In the genomic region with DNA sequence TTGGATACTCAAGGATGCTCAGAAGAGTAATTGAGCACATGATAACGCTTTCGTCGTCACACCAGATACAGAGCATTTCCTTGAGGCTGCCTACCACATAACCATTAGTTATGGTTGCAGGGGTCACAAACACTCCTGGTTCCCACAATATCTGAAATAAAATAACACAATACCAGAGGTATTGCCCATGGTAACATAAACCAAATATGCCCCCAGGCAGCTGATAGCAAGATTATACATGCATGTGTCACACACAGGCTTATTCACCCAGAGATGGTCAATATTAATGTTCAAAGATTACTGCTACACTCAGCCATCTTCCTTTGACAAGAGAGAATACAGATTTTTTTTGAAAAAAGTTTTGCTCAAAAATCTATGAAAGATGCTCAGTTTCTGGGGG, we compare ENCODE assay signal across 18 cellular contexts. TPM values are rescaled to one million over a fixed set of nuclear protein-coding genes. Genes with fewer than 3 reads are reported as not detected.
DNase-seq lines count a peak whose midpoint lies in the region; ATAC-seq, FAIRE-seq and TF ChIP-seq lines count a peak whose summit lies in the region.
"Had no signal": no experiment of that assay in that cellular context is flagged by ENCODE, and none has a peak within 500 bp of the region (broad histone marks: within the 10 kb centered on the region; RNA-seq: fewer than 3 reads in every experiment).

No MANE protein-coding gene starts in this region.

- no peak overlapping the region for H3K4me3 Mint-ChIP-seq in activated CD4-positive, alpha-beta T cell treated with anti-CD3 and anti-CD28 coated beads, Interleukin-2, amount 10 ng/mL, durations not matched to agents 7 days and 5 days
- H3K4me3 Mint-ChIP-seq in naive thymus-derived CD4-positive, alpha-beta T cell, result no peak overlapping the region

- H3K27ac Mint-ChIP-seq in activated CD4-positive, alpha-beta T cell treated with anti-CD3 and anti-CD28 coated beads, Interleukin-2, amount 10 ng/mL, durations not matched to agents 7 days and 5 days, result peak overlapping the region; percentile 93
- peak overlapping the region in 5 of 9 donors; percentile 9 to 99 (median 38) for H3K27ac Mint-ChIP-seq in naive thymus-derived CD4-positive, alpha-beta T cell

- no peaks in the 10 kb centered on the region for H3K27me3 Mint-ChIP-seq in activated CD4-positive, alpha-beta T cell treated with anti-CD3 and anti-CD28 coated beads, Interleukin-2, amount 10 ng/mL, durations not matched to agents 7 days and 5 days
- no peaks in the 10 kb centered on the region for H3K27me3 Mint-ChIP-seq in naive thymus-derived CD4-positive, alpha-beta T cell
- H3K27me3 Mint-ChIP-seq: CD8-positive, alpha-beta memory T cell had no signal

- H3K4me1 Mint-ChIP-seq in activated CD4-positive, alpha-beta T cell treated with anti-CD3 and anti-CD28 coated beads, Interleukin-2, amount 10 ng/mL, durations not matched to agents 7 days and 5 days, result peaks cover 52% of the 10 kb centered on the region
- H3K4me1 Mint-ChIP-seq in naive thymus-derived CD4-positive, alpha-beta T cell, result peaks cover 12 to 54% (median 29%) of the 10 kb centered on the region in 7 donors

- no peaks in the 10 kb centered on the region for H3K36me3 ChIP-seq in bronchial epithelial cell (ENCODE audit: control insufficient read depth, insufficient read depth, low read length)
- no peaks in the 10 kb centered on the region for H3K36me3 ChIP-seq in naive thymus-derived CD4-positive, alpha-beta T cell (ENCODE audit: control insufficient read depth in 2 of 3, insufficient read depth in 3 of 3, low read length in 3 of 3)
- H3K36me3 ChIP-seq: BE2C had no signal

- no peak for ATAC-seq in naive thymus-derived CD4-positive, alpha-beta T cell
- no peak for ATAC-seq in omental fat pad (ENCODE audit: low FRiP score)
- ATAC-seq in GM21786 (IDR thresholded peaks at IDR 0.05; ENCODE audit: unreplicated experiment), result no peak

- H3K36me3 Mint-ChIP-seq in activated CD4-positive, alpha-beta T cell treated with anti-CD3 and anti-CD28 coated beads, Interleukin-2, amount 10 ng/mL, durations not matched to agents 7 days and 5 days (ENCODE audit: low read depth), result peaks cover 80% of the 10 kb centered on the region
- peaks cover 4 to 76% (median 11%) of the 10 kb centered on the region in 5 donors for H3K36me3 Mint-ChIP-seq in naive thymus-derived CD4-positive, alpha-beta T cell

- no peaks in the 10 kb centered on the region for H3K27me3 ChIP-seq in bronchial epithelial cell (ENCODE audit: control insufficient read depth, insufficient read depth, low read length)
- no peaks in the 10 kb centered on the region for H3K27me3 ChIP-seq in naive thymus-derived CD4-positive, alpha-beta T cell (ENCODE audit: control insufficient read depth in 2 of 2, insufficient read depth in 2 of 2, low read length in 2 of 2)
- H3K27me3 ChIP-seq: BE2C had no signal

- POLR2A ChIA-PET in activated CD4-positive, alpha-beta T cell treated with anti-CD3 and anti-CD28 coated beads, Interleukin-2, amount 10 ng/mL, durations not matched to agents 7 days and 5 days (lab: Charles Lee), result no interaction called here
- POLR2A ChIA-PET in naive thymus-derived CD4-positive, alpha-beta T cell (lab: Charles Lee), result interaction anchor here (1.0 to 4.2 kb wide), 6 partner anchors 8 to 348 kb away, joined by 3 to 46 read pairs (median 5); a partner anchor contains a TSS

- no peak overlapping the region for H3K27ac ChIP-seq in naive thymus-derived CD4-positive, alpha-beta T cell (ENCODE audit: low read depth, low read length)

- DNase-seq in activated CD4-positive, alpha-beta T cell treated with anti-CD3 and anti-CD28 coated beads, Interleukin-2, amount 10 ng/mL, durations not matched to agents 7 days and 5 days, result no peak
- DNase-seq in activated CD4-positive, alpha-beta T cell treated with anti-CD3 and anti-CD28 coated beads, Interleukin-2, amount 50 U/mL, for 48 hours, result no peak
- peak; percentile 47 for DNase-seq in EL
- DNase-seq in bronchial epithelial cell (ENCODE audit: low read depth), result peak; percentile 48
- no peak for DNase-seq in naive thymus-derived CD4-positive, alpha-beta T cell
- DNase-seq in omental fat pad (ENCODE audit: low spot score), result no peak
- DNase-seq in DMS53 treated with DMSO at 0.1 percent for 48 hours (lab: John Stamatoyannopoulos, UW; ENCODE audit: unreplicated experiment), result no peak
- DNase-seq: 8988T; BE2C; CD8-positive, alpha-beta memory T cell; DMS79; KG1; NCI-H1417; NCI-H187; NCI-H2227 treated with DMSO at 0.1 percent for 48 hours; NCI-H510A treated with DMSO at 0.1 percent for 48 hours had no signal

- intact Hi-C loops in naive thymus-derived CD4-positive, alpha-beta T cell (cut with micrococcal nuclease), result loop anchor here (2.0 to 5.0 kb wide), 4 partner anchors 105 to 565 kb away; a partner anchor contains a TSS

- TF ChIP-seq CTCF in bronchial epithelial cell (IDR thresholded peaks at IDR 0.05; ENCODE audit: insufficient read depth, low read length, severe bottlenecking) (no peak), omental fat pad (IDR thresholded peaks at IDR 0.05) (no peak)

- no peak for FAIRE-seq in bronchial epithelial cell (lab: Jason Lieb, UNC)
- FAIRE-seq: H54 had no signal

- peaks cover 48% of the 10 kb centered on the region for H3K9me3 Mint-ChIP-seq in activated CD4-positive, alpha-beta T cell treated with anti-CD3 and anti-CD28 coated beads, Interleukin-2, amount 10 ng/mL, durations not matched to agents 7 days and 5 days
- peaks cover 2 to 22% (median 8%) of the 10 kb centered on the region in 11 donors for H3K9me3 Mint-ChIP-seq in naive thymus-derived CD4-positive, alpha-beta T cell

- peaks cover 19 to 22% of the 10 kb centered on the region in 2 donors for H3K4me1 ChIP-seq in naive thymus-derived CD4-positive, alpha-beta T cell (ENCODE audit: control insufficient read depth in 2 of 2, insufficient read depth in 2 of 2, low read length in 2 of 2)
- H3K4me1 ChIP-seq: BE2C had no signal

- H3K4me3 ChIP-seq in bronchial epithelial cell (ENCODE audit: low read depth, low read length), result no peak overlapping the region
- no peak overlapping the region for H3K4me3 ChIP-seq in naive thymus-derived CD4-positive, alpha-beta T cell (ENCODE audit: low read length)

- CTCF ChIA-PET in activated CD4-positive, alpha-beta T cell treated with anti-CD3 and anti-CD28 coated beads, Interleukin-2, amount 10 ng/mL, durations not matched to agents 7 days and 5 days (lab: Charles Lee), result interaction anchor here (0.9 to 4.8 kb wide), 6 partner anchors 8 to 283 kb away, joined by 3 to 35 read pairs (median 4); a partner anchor contains a TSS
- CTCF ChIA-PET in naive thymus-derived CD4-positive, alpha-beta T cell (lab: Charles Lee), result interaction anchor here (0.7 to 3.0 kb wide), 7 partner anchors 7 to 283 kb away, joined by 3 to 13 read pairs (median 5); a partner anchor contains a TSS

- H3K9me3 ChIP-seq in naive thymus-derived CD4-positive, alpha-beta T cell (ENCODE audit: control insufficient read depth in 2 of 3, low read length in 3 of 3), result no peaks in the 10 kb centered on the region
- H3K9me3 ChIP-seq: BE2C had no signal

RNA-seq across cellular contexts. Expression of a gene that starts 7.3 kb away (rescaled TPM):
- total RNA-seq in activated CD4-positive, alpha-beta T cell treated with anti-CD3 and anti-CD28 coated beads, Interleukin-2, amount 10 ng/mL, durations not matched to agents 7 days and 5 days, result 10 to 100 TPM; 18.4 to 20.4 TPM
- total RNA-seq in bronchial epithelial cell (23.4 and 52.1 TPM in 2 replicates), omental fat pad (10 to 100 TPM in 2 of 4 donors, 1 to 10 TPM in 2; 2.0 to 11.6 (median 8.2) TPM)
- total RNA-seq in naive thymus-derived CD4-positive, alpha-beta T cell, result 10 to 100 TPM in 1 of 5 experiments, 1 to 10 TPM in 2, under 1 TPM in 1, not detected in 1; 0.81 to 14.0 (median 2.8) TPM
- 1 to 10 TPM; 3.0 to 4.0 TPM for polyA plus RNA-seq in naive thymus-derived CD4-positive, alpha-beta T cell

Comparison
In these comparisons a context has a peak if more than half of its experiments do, and no peak if none do; other contexts are left out.
1. DNase-seq: peak in EL (single experiment) and bronchial epithelial cell (single experiment); none in activated CD4-positive, alpha-beta T cell treated with anti-CD3 and anti-CD28 coated beads, Interleukin-2, amount 10 ng/mL, durations not matched to agents 7 days and 5 days (single experiment), activated CD4-positive, alpha-beta T cell treated with anti-CD3 and anti-CD28 coated beads, Interleukin-2, amount 50 U/mL, for 48 hours (0 of 2), naive thymus-derived CD4-positive, alpha-beta T cell (0 of 9), omental fat pad (single experiment) and DMS53 treated with DMSO at 0.1 percent for 48 hours (single experiment).